ENCODE assay signal across 8 cellular contexts in genomic region chr1:51518033-51518729, GRCh38. TPM values are rescaled to one million over a fixed set of nuclear protein-coding genes. Genes with fewer than 3 reads are reported as not detected.
DNase-seq lines count a peak whose midpoint lies in the region; ATAC-seq, FAIRE-seq and TF ChIP-seq lines count a peak whose summit lies in the region.

No MANE protein-coding gene starts in this region.

- no peaks in the 10 kb centered on the region for H3K36me3 ChIP-seq in BLaER1
- H3K36me3 ChIP-seq in SJCRH30: no peaks in the 10 kb centered on the region
- H3K36me3 ChIP-seq in prostate gland: no peaks in the 10 kb centered on the region

- no peak for TF ChIP-seq CTCF in prostate gland (IDR thresholded peaks at IDR 0.05)

- peak; percentile 21 for DNase-seq in HTR-8/SVneo (ENCODE audit: insufficient read length, low spot score)
- DNase-seq in SJCRH30: peak; percentile 60 to 66
- DNase-seq in amygdala (lab: John Stamatoyannopoulos, UW): peak in 29 of 56 donors; percentile 1 to 64 (median 33)
- DNase-seq in hepatic stellate cell (ENCODE audit: low spot score): peak; percentile 25
- DNase-seq in prostate gland (ENCODE audit: low spot score): peak; percentile 46
- DNase-seq in NCI-H1092 treated with DMSO at 0.1 percent for 48 hours (lab: John Stamatoyannopoulos, UW): no peak

- H3K27me3 ChIP-seq in BLaER1 (no peaks in the 10 kb centered on the region), SJCRH30 (no peaks in the 10 kb centered on the region), prostate gland (replicated peaks; ENCODE audit: insufficient read depth) (no peaks in the 10 kb centered on the region)

- H3K4me1 ChIP-seq in BLaER1 (peaks cover 39% of the 10 kb centered on the region), SJCRH30 (peaks cover 6% of the 10 kb centered on the region; the same call in 1 of the 2 replicates), prostate gland (replicated peaks) (peaks cover 2% of the 10 kb centered on the region)

- H3K9ac ChIP-seq in BLaER1: peak overlapping the region; percentile 94

- H3K27ac ChIP-seq in BLaER1: peak overlapping the region; percentile 94
- no peak overlapping the region; the same call in 1 of the 2 replicates for H3K27ac ChIP-seq in SJCRH30
- H3K27ac ChIP-seq in prostate gland: peak overlapping the region; percentile 81 to 94

- ATAC-seq in GM19043 (IDR thresholded peaks at IDR 0.05; ENCODE audit: low read depth, unreplicated experiment): peak; percentile 47

- peak; percentile 58 for FAIRE-seq in HTR-8/SVneo (lab: Jason Lieb, UNC)

- H3K4me3 ChIP-seq in BLaER1 (peak overlapping the region; percentile 98), SJCRH30 (peak overlapping the region; percentile 92), prostate gland (peak overlapping the region; percentile 83 to 95)

- H4K20me1 ChIP-seq in BLaER1: peaks cover 52% of the 10 kb centered on the region

- peak overlapping the region; percentile 98 for H3K4me2 ChIP-seq in BLaER1

- WGBS in prostate gland: under 1% methylated on average over 26 of the region's 26 CpGs

- no peak for TF ChIP-seq POLR2A in prostate gland (IDR thresholded peaks at IDR 0.05)

- H3K9me3 ChIP-seq in BLaER1 (no peaks in the 10 kb centered on the region), SJCRH30 (replicated peaks) (no peaks in the 10 kb centered on the region), prostate gland (no peaks in the 10 kb centered on the region)

- intact Hi-C loops in prostate gland (cut with DNase I): no loop called here

RNA-seq across cellular contexts. Expression of gene EPS15, which starts 0.9 kb away (rescaled TPM):
- total RNA-seq in SJCRH30 (2014; rRNA removed; shearing (Covaris generic)): 30.1 and 34.7 TPM in 2 replicates
- total RNA-seq in prostate gland: 10 to 100 TPM; 62.4 to 70.4 TPM
